19 cellular contexts compared by ENCODE assay signal in the genomic region with DNA sequence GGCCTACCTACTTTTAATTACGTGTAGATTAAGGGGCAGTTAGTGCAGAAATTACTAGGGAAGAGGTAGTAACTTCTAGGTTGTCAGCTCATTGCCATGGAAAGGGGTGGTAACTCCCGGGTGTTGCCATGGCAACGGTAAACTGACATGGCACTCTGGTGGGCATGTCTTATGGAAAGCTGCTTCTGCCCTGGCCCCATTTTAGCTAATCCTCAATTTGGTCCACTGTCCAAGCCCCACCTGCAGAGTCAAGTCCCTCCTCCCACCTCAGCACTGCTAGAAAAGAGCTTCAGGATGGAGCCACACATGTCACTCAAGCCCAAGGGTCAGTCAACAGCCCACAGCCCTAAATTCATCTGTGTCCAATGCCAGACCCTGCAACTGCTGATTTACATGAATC. TPM values are rescaled to one million over a fixed set of nuclear protein-coding genes. Genes with fewer than 3 reads are reported as not detected.
"Had no signal": no experiment of that assay in that cellular context is flagged by ENCODE, and none has a peak within 500 bp of the region (broad histone marks: within the 10 kb centered on the region; RNA-seq: fewer than 3 reads in every experiment).

No MANE protein-coding gene starts in this region.

- H3K79me2 ChIP-seq: parathyroid adenoma had no signal

- DNase-seq: activated CD4-positive, alpha-beta T cell treated with anti-CD3 and anti-CD28 coated beads for 4 hours; activated CD8-positive, alpha-beta T cell treated with anti-CD3 and anti-CD28 coated beads for 36 hours; activated naive CD4-positive, alpha-beta T cell treated with Interleukin-2 at 50 U/mL for 16 hours; activated naive CD8-positive, alpha-beta T cell treated with anti-CD3 and anti-CD28 coated beads, Interleukin-2, amount 50 U/mL, for 24 hours; foreskin melanocyte; heart right ventricle; mesenchymal stem cell; stimulated activated CD4-positive, alpha-beta T cell treated with anti-CD3 and anti-CD28 coated beads, Interleukin-2, amount 100 ng/mL, for 48 hours; stimulated activated naive CD8-positive, alpha-beta T cell treated with anti-CD3 and anti-CD28 coated beads, Interleukin-15, Interleukin-2, amounts not matched to agents 100 U/mL and 50 U/mL, for 24 hours; T-cell; T1000; testis had no signal

- H3K4me1 ChIP-seq: heart right ventricle, parathyroid adenoma had no signal

- H3K9me3 Mint-ChIP-seq: activated CD8-positive, alpha-beta T cell treated with anti-CD3 and anti-CD28 coated beads for 36 hours; activated naive CD8-positive, alpha-beta T cell treated with anti-CD3 and anti-CD28 coated beads, Interleukin-2, amount 50 U/mL, for 24 hours; neural crest cell; T-cell had no signal

- H3K27me3 Mint-ChIP-seq: activated CD8-positive, alpha-beta T cell treated with anti-CD3 and anti-CD28 coated beads for 36 hours; activated naive CD8-positive, alpha-beta T cell treated with anti-CD3 and anti-CD28 coated beads, Interleukin-2, amount 50 U/mL, for 24 hours had no signal

- H3K9ac ChIP-seq: parathyroid adenoma had no signal

- H3K27ac ChIP-seq: cardiac muscle cell, heart right ventricle, parathyroid adenoma, testis had no signal

- H3K36me3 Mint-ChIP-seq: T-cell had no signal

- H3K4me3 Mint-ChIP-seq: activated CD8-positive, alpha-beta T cell treated with anti-CD3 and anti-CD28 coated beads for 36 hours; activated naive CD8-positive, alpha-beta T cell treated with anti-CD3 and anti-CD28 coated beads, Interleukin-2, amount 50 U/mL, for 24 hours; neural crest cell; T-cell had no signal

- H3K4me3 ChIP-seq: cardiac muscle cell, heart right ventricle, right lobe of liver, testis had no signal

- H3K27ac Mint-ChIP-seq: activated CD8-positive, alpha-beta T cell treated with anti-CD3 and anti-CD28 coated beads for 36 hours; activated naive CD8-positive, alpha-beta T cell treated with anti-CD3 and anti-CD28 coated beads, Interleukin-2, amount 50 U/mL, for 24 hours; T-cell had no signal

- H3K36me3 ChIP-seq: cardiac muscle cell, heart right ventricle, right lobe of liver had no signal

- ATAC-seq: activated CD8-positive, alpha-beta T cell treated with anti-CD3 and anti-CD28 coated beads for 36 hours; activated naive CD8-positive, alpha-beta T cell treated with anti-CD3 and anti-CD28 coated beads, Interleukin-2, amount 50 U/mL, for 24 hours; heart right ventricle; left lobe of liver; stimulated activated naive CD8-positive, alpha-beta T cell treated with anti-CD3 and anti-CD28 coated beads, Interleukin-15, Interleukin-2, amounts not matched to agents 100 U/mL and 50 U/mL, for 24 hours; T-cell had no signal

- H3K9me3 ChIP-seq: heart right ventricle, right lobe of liver, testis had no signal

- H3K27me3 ChIP-seq: heart right ventricle, right lobe of liver, testis had no signal

RNA-seq across cellular contexts. Expression of a gene that starts 32.1 kb away (rescaled TPM):
- total RNA-seq: activated CD8-positive, alpha-beta T cell treated with anti-CD3 and anti-CD28 coated beads for 36 hours; astrocyte; cardiac muscle cell; endothelial cell of umbilical vein; neural crest cell had no signal
- polyA plus RNA-seq: cardiac muscle cell, endothelial cell of umbilical vein had no signal
